ENCODE assay signal across 19 cellular contexts in the genomic region with DNA sequence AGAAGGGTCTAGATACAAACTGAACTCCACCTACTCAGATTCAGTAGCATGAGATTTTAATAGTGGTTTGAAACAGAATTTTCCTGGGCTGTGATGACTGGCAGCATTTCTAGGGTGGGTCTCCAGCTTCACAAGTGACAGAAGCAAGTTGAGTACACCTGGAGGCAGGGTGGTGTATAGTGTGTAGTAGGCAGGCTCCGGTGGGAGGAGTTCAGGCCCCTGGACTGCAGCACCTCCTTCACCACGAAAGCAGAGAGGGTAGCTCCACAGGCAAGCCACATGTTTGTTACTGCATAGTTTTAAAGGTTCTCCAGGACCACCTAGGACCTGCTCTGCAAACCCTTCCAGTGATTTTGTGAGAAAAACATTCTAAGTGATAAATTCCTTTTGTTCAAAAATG.
A peak's percentile ranks its signal among the peaks of the same experiment; 100 is the strongest.
DNase-seq lines count a peak whose midpoint lies in the region; ATAC-seq and TF ChIP-seq lines count a peak whose summit lies in the region.
"Had no signal": no experiment of that assay in that cellular context is flagged by ENCODE, and none has a peak within 500 bp of the region (broad histone marks: within the 10 kb centered on the region; RNA-seq: fewer than 3 reads in every experiment).

No MANE protein-coding gene starts in this region.

- H3K4me1 ChIP-seq in DND-41 (ENCODE audit: insufficient read depth, low read length) (no peaks in the 10 kb centered on the region), trophoblast cell (ENCODE audit: control insufficient read depth in 1 of 2, insufficient read depth in 2 of 2, low read length in 2 of 2) (peaks cover 0 to 4% of the 10 kb centered on the region in 2 experiments)
- H3K4me1 ChIP-seq: BLaER1 treated with 17β-estradiol and CSF1 and Interleukin-3, amounts not matched to agents 10 nM and 100 nM; Caco-2 had no signal

- no peak overlapping the region for H2AFZ ChIP-seq in DND-41 (ENCODE audit: low read depth, low read length)
- H2AFZ ChIP-seq in trophoblast cell (ENCODE audit: insufficient read depth, low read length, poor library complexity), result no peak overlapping the region

- H4K91ac ChIP-seq in trophoblast cell (ENCODE audit: low read depth, low read length), result no peak overlapping the region

- WGBS in trophoblast cell (ENCODE audit: extremely low coverage, insufficient coverage, insufficient read length), result no CpG with 5 or more reads among the region's 2 CpGs

- H3K4me1 Mint-ChIP-seq in WTC11, result peaks cover 4% of the 10 kb centered on the region
- H3K4me1 Mint-ChIP-seq: B cell had no signal

- no peaks in the 10 kb centered on the region for H3K79me1 ChIP-seq in trophoblast cell (ENCODE audit: low read length)

- H3K36me3 Mint-ChIP-seq in WTC11, result peaks cover 2% of the 10 kb centered on the region
- H3K36me3 Mint-ChIP-seq: CD8-positive, alpha-beta T cell had no signal

- no peak overlapping the region for H3K4me3 Mint-ChIP-seq in WTC11
- H3K4me3 Mint-ChIP-seq: B cell; CD4-positive, alpha-beta T cell; CD8-positive, alpha-beta T cell had no signal

- no peaks in the 10 kb centered on the region for H3K27me3 ChIP-seq in DND-41 (ENCODE audit: insufficient read depth, low read length, poor library complexity)
- H3K27me3 ChIP-seq in trophoblast cell (ENCODE audit: insufficient read depth, low read length), result no peaks in the 10 kb centered on the region
- H3K27me3 ChIP-seq: BLaER1 treated with 17β-estradiol and CSF1 and Interleukin-3, amounts not matched to agents 10 nM and 100 nM had no signal

- H2AK5ac ChIP-seq in trophoblast cell (ENCODE audit: low read length), result no peak overlapping the region

- H4K20me1 ChIP-seq in DND-41 (ENCODE audit: insufficient read depth, low read length), result peaks cover 2% of the 10 kb centered on the region; the same call in 1 of the 2 replicates
- H4K20me1 ChIP-seq: BLaER1 treated with 17β-estradiol and CSF1 and Interleukin-3, amounts not matched to agents 10 nM and 100 nM had no signal

- H3K79me2 ChIP-seq in DND-41 (ENCODE audit: insufficient read depth, low read length) (no peaks in the 10 kb centered on the region), trophoblast cell (ENCODE audit: control insufficient read depth, insufficient read depth, low read length, poor library complexity) (no peaks in the 10 kb centered on the region)

- POLR2A ChIA-PET in WTC11 (lab: Charles Lee), result no interaction called here

- H4K8ac ChIP-seq in trophoblast cell (ENCODE audit: low read depth, low read length), result no peak overlapping the region

- no peak overlapping the region for H2BK5ac ChIP-seq in trophoblast cell (ENCODE audit: low read depth, low read length, poor library complexity)

- ATAC-seq in DND-41 (ENCODE audit: insufficient read depth, low read depth) (0 out of 3 replicates have a peak, but pooled peaks have one; percentile 45), WTC11 (peak; percentile 65)
- ATAC-seq: CD8-positive, alpha-beta T cell had no signal

- H3K9me3 Mint-ChIP-seq in WTC11, result no peaks in the 10 kb centered on the region
- H3K9me3 Mint-ChIP-seq: CD4-positive, alpha-beta T cell; CD8-positive, alpha-beta T cell had no signal

- no peak for TF ChIP-seq CTCF in DND-41 (IDR thresholded peaks at IDR 0.05; ENCODE audit: borderline replicate concordance, extremely low read depth, low read length, poor library complexity, severe bottlenecking)
- no peak for TF ChIP-seq CTCF in WTC11 (IDR thresholded peaks at IDR 0.05)
- TF ChIP-seq CTCF in GM10266 (IDR thresholded peaks at IDR 0.05; ENCODE audit: control insufficient read depth, insufficient read depth, low read depth, missing control alignments), result no peak

- H3K9ac ChIP-seq in DND-41 (ENCODE audit: low read depth, low read length) (no peak overlapping the region), trophoblast cell (ENCODE audit: low read length) (no peak overlapping the region)
- H3K9ac ChIP-seq: BLaER1 treated with 17β-estradiol and CSF1 and Interleukin-3, amounts not matched to agents 10 nM and 100 nM had no signal

- H3K4me3 ChIP-seq in DND-41 (ENCODE audit: low read depth in 1 of 2, low read length in 2 of 2) (no peak overlapping the region), trophoblast cell (ENCODE audit: low read depth, low read length) (no peak overlapping the region)
- H3K4me3 ChIP-seq: A549; BLaER1 treated with 17β-estradiol and CSF1 and Interleukin-3, amounts not matched to agents 10 nM and 100 nM had no signal

- DNase-seq in DND-41, result no peak
- DNase-seq in WTC11 (ENCODE audit: low spot score), result no peak
- DNase-seq in trophoblast cell, result no peak
- no peak for DNase-seq in DMS114 treated with DMSO at 0.1 percent for 48 hours (lab: John Stamatoyannopoulos, UW; ENCODE audit: unreplicated experiment)
- DNase-seq in GM10266 (ENCODE audit: extremely low spot score), result no peak
- DNase-seq: AML-193; Caco-2; Calu3; CD4-positive, alpha-beta T cell; CD8-positive, alpha-beta T cell; DMS153; DMS53; DMS79; GF-D8 had no signal

- no peaks in the 10 kb centered on the region for H3K9me3 ChIP-seq in DND-41 (ENCODE audit: insufficient read depth, low read length, severe bottlenecking)
- H3K9me3 ChIP-seq in trophoblast cell (ENCODE audit: insufficient read depth, low read depth, low read length), result no peaks in the 10 kb centered on the region
- H3K9me3 ChIP-seq: A549; BLaER1 treated with 17β-estradiol and CSF1 and Interleukin-3, amounts not matched to agents 10 nM and 100 nM; Caco-2 had no signal

- no peak overlapping the region for H3K27ac Mint-ChIP-seq in WTC11
- H3K27ac Mint-ChIP-seq: B cell; CD4-positive, alpha-beta T cell; CD8-positive, alpha-beta T cell had no signal

- H3K14ac ChIP-seq in trophoblast cell (ENCODE audit: low read length), result no peak overlapping the region

- H3K4me2 ChIP-seq in DND-41 (ENCODE audit: insufficient read depth, low read length) (no peak overlapping the region), trophoblast cell (ENCODE audit: low read length) (no peak overlapping the region)
- H3K4me2 ChIP-seq: A549; BLaER1 treated with 17β-estradiol and CSF1 and Interleukin-3, amounts not matched to agents 10 nM and 100 nM had no signal

- no peak overlapping the region for H2BK12ac ChIP-seq in trophoblast cell (ENCODE audit: low read length)

- no peak overlapping the region for H2BK120ac ChIP-seq in trophoblast cell (ENCODE audit: insufficient read depth, low read length, poor library complexity)

- H3K36me3 ChIP-seq in DND-41 (ENCODE audit: insufficient read depth, low read length) (peaks cover 12% of the 10 kb centered on the region), trophoblast cell (ENCODE audit: control insufficient read depth in 1 of 2, insufficient read depth in 2 of 2, low read length in 2 of 2) (no peaks in the 10 kb centered on the region)

- H3K27ac ChIP-seq in DND-41 (ENCODE audit: low read length) (no peak overlapping the region), trophoblast cell (ENCODE audit: low read depth, low read length) (no peak overlapping the region)
- H3K27ac ChIP-seq: 22Rv1; BLaER1 treated with 17β-estradiol and CSF1 and Interleukin-3, amounts not matched to agents 10 nM and 100 nM; C4-2B had no signal

- H4K12ac ChIP-seq in trophoblast cell (ENCODE audit: low read depth, low read length), result no peak overlapping the region

- no peak overlapping the region for H3K4ac ChIP-seq in trophoblast cell (ENCODE audit: low read depth, low read length)

- H3K27me3 Mint-ChIP-seq in WTC11 (ENCODE audit: low read depth), result no peaks in the 10 kb centered on the region
- H3K27me3 Mint-ChIP-seq: B cell; CD4-positive, alpha-beta T cell had no signal

- no peak overlapping the region for H3K18ac ChIP-seq in trophoblast cell (ENCODE audit: low read length)

- CTCF ChIA-PET in WTC11 (lab: Charles Lee), result interaction anchor here (1.1 kb wide), 1 partner anchor 221 kb away, joined by 3 read pairs; no protein-coding TSS in a partner anchor

- H3K23ac ChIP-seq in trophoblast cell (ENCODE audit: low read length), result peak overlapping the region; percentile 40

TF ChIP-seq in WTC11, 78 proteins besides CTCF, POLR2A, EP300 and RAD21 (continues in another document):
- no peak for TF ChIP-seq ZNF263 (CRISPR knock-in tag; IDR thresholded peaks at IDR 0.05; ENCODE audit: low read depth)
- TF ChIP-seq ZNF396 (CRISPR knock-in tag; IDR thresholded peaks at IDR 0.05; ENCODE audit: borderline replicate concordance), result no peak
- TF ChIP-seq ZNF671 (CRISPR knock-in tag; IDR thresholded peaks at IDR 0.05), result no peak
- no peak for TF ChIP-seq ZNF219 (CRISPR knock-in tag; IDR thresholded peaks at IDR 0.05; ENCODE audit: borderline replicate concordance)
- no peak for TF ChIP-seq ZNF416 (CRISPR knock-in tag; IDR thresholded peaks at IDR 0.05)
- no peak for TF ChIP-seq FOXP1 (CRISPR knock-in tag; IDR thresholded peaks at IDR 0.05; ENCODE audit: borderline replicate concordance)
- TF ChIP-seq, protein P1, sequence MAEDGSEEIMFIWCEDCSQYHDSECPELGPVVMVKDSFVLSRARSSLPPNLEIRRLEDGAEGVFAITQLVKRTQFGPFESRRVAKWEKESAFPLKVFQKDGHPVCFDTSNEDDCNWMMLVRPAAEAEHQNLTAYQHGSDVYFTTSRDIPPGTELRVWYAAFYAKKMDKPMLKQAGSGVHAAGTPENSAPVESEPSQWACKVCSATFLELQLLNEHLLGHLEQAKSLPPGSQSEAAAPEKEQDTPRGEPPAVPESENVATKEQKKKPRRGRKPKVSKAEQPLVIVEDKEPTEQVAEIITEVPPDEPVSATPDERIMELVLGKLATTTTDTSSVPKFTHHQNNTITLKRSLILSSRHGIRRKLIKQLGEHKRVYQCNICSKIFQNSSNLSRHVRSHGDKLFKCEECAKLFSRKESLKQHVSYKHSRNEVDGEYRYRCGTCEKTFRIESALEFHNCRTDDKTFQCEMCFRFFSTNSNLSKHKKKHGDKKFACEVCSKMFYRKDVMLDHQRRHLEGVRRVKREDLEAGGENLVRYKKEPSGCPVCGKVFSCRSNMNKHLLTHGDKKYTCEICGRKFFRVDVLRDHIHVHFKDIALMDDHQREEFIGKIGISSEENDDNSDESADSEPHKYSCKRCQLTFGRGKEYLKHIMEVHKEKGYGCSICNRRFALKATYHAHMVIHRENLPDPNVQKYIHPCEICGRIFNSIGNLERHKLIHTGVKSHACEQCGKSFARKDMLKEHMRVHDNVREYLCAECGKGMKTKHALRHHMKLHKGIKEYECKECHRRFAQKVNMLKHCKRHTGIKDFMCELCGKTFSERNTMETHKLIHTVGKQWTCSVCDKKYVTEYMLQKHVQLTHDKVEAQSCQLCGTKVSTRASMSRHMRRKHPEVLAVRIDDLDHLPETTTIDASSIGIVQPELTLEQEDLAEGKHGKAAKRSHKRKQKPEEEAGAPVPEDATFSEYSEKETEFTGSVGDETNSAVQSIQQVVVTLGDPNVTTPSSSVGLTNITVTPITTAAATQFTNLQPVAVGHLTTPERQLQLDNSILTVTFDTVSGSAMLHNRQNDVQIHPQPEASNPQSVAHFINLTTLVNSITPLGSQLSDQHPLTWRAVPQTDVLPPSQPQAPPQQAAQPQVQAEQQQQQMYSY (CRISPR knock-in tag; IDR thresholded peaks at IDR 0.05), result no peak
- TF ChIP-seq SP1 (CRISPR knock-in tag; conservative IDR thresholded peaks at IDR 0.05), result no peak
- no peak for TF ChIP-seq JUN (CRISPR knock-in tag; IDR thresholded peaks at IDR 0.05)
- no peak for TF ChIP-seq ZNF317 (CRISPR knock-in tag; IDR thresholded peaks at IDR 0.05; ENCODE audit: borderline replicate concordance, low read depth)
- TF ChIP-seq RORB (CRISPR knock-in tag; IDR thresholded peaks at IDR 0.05), result no peak
- TF ChIP-seq CREB1 (CRISPR knock-in tag; IDR thresholded peaks at IDR 0.05), result no peak
